In the genomic region with DNA sequence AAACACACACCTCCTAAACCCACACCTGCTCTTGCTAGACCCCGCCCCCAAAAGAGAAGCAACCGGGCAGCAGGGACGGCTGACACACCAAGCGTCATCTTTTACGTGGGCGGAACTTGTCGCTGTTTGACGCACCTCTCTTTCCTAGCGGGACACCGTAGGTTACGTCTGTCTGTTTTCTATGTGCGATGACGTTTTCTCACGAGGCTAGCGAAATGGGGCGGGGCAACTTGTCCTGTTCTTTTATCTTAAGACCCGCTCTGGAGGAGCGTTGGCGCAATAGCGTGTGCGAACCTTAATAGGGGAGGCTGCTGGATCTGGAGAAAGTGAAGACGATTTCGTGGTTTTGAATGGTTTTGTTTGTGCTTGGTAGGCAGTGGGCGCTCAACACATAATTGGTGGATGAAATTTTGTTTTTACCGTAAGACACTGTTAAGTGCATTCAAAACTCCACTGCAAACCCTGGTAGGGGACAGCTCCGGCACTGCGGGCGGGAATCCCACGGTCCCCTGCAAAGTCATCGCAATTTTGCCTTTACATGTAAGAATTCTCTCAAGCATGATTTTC, we compare ENCODE assay signal across 1 cellular context.
TF ChIP-seq lines count a peak whose summit lies in the region.

No MANE protein-coding gene starts in this region.

TF ChIP-seq in WTC11, 78 proteins besides CTCF, POLR2A, EP300 and RAD21 (continued from another document):
- TF ChIP-seq MAX (CRISPR knock-in tag; IDR thresholded peaks at IDR 0.05), result peak; percentile 83
- peak; percentile 60; the same call in 1 of the 2 replicates for TF ChIP-seq TEAD1 (CRISPR knock-in tag; IDR thresholded peaks at IDR 0.05)
- no peak for TF ChIP-seq GTF2I (CRISPR knock-in tag; conservative IDR thresholded peaks at IDR 0.05)
- TF ChIP-seq ELF4 (CRISPR knock-in tag; IDR thresholded peaks at IDR 0.05; ENCODE audit: low read depth), result no peak
- TF ChIP-seq SP1 (CRISPR knock-in tag; conservative IDR thresholded peaks at IDR 0.05), result peak; percentile 96
- no peak for TF ChIP-seq ATF6 (CRISPR knock-in tag; IDR thresholded peaks at IDR 0.05)
- no peak for TF ChIP-seq MLX (CRISPR knock-in tag; IDR thresholded peaks at IDR 0.05)
- no peak for TF ChIP-seq SMAD3 (CRISPR knock-in tag; IDR thresholded peaks at IDR 0.05; ENCODE audit: borderline replicate concordance)
- no peak for TF ChIP-seq TCF7 (CRISPR knock-in tag; IDR thresholded peaks at IDR 0.05; ENCODE audit: low read depth)
- TF ChIP-seq CDX4 (CRISPR knock-in tag; IDR thresholded peaks at IDR 0.05; ENCODE audit: borderline replicate concordance), result no peak
- TF ChIP-seq ZNF416 (CRISPR knock-in tag; IDR thresholded peaks at IDR 0.05), result no peak
- no peak for TF ChIP-seq PREB (CRISPR knock-in tag; IDR thresholded peaks at IDR 0.05; ENCODE audit: borderline replicate concordance)
- no peak for TF ChIP-seq HMGA2 (CRISPR knock-in tag; IDR thresholded peaks at IDR 0.05)
- TF ChIP-seq CBFB (CRISPR knock-in tag; IDR thresholded peaks at IDR 0.05; ENCODE audit: low read depth), result no peak
- TF ChIP-seq OVOL2 (CRISPR knock-in tag; IDR thresholded peaks at IDR 0.05; ENCODE audit: borderline replicate concordance), result no peak
- TF ChIP-seq ZMAT4 (CRISPR knock-in tag; IDR thresholded peaks at IDR 0.05), result no peak
- peak; percentile 95 for TF ChIP-seq FOXK1 (CRISPR knock-in tag; IDR thresholded peaks at IDR 0.05)
- TF ChIP-seq ZNF219 (CRISPR knock-in tag; IDR thresholded peaks at IDR 0.05; ENCODE audit: borderline replicate concordance), result no peak
- TF ChIP-seq ZNF232 (CRISPR knock-in tag; IDR thresholded peaks at IDR 0.05), result no peak
- no peak for TF ChIP-seq TP53 (CRISPR knock-in tag; IDR thresholded peaks at IDR 0.05)
- no peak for TF ChIP-seq ZNF263 (CRISPR knock-in tag; IDR thresholded peaks at IDR 0.05; ENCODE audit: low read depth)
